8 cellular contexts compared by ENCODE assay signal in the genomic region with DNA sequence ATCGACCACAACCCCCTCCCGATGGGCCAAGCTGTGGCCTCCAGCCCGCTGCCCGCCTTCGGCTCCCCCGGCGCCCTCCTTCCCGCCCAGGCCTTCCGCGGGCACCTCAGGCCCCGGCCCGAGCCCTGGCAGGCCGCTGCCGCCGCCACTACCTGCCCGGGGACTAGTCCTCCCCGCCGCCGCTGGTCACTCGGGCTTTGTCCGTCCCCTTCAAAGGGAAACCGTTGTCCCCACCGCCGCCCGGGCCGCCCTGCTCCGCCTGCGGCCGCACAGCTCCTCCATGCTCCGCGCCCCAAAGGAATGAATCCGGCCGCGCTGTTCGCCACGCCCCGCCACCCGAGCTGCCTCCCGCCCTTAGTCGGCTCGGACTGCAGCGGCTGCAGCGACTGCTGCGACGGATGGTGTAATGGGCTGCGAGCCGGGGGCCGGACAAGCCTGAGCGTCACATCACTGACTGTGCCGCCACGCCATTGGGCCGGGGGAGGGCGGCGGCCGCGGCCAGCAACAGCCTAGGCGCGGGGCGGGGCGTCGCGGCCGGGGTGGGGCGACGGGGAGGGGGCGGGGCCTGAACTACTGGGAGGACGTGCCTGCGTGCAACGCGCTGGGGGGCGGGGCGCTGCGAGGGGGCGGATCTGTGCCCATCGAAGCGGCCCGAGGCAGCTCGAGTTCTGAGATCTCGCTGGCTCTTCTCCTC. TPM values are rescaled to one million over a fixed set of nuclear protein-coding genes. Genes with fewer than 3 reads are reported as not detected.
DNase-seq lines count a peak whose midpoint lies in the region; TF ChIP-seq lines count a peak whose summit lies in the region.

A gene with protein sequence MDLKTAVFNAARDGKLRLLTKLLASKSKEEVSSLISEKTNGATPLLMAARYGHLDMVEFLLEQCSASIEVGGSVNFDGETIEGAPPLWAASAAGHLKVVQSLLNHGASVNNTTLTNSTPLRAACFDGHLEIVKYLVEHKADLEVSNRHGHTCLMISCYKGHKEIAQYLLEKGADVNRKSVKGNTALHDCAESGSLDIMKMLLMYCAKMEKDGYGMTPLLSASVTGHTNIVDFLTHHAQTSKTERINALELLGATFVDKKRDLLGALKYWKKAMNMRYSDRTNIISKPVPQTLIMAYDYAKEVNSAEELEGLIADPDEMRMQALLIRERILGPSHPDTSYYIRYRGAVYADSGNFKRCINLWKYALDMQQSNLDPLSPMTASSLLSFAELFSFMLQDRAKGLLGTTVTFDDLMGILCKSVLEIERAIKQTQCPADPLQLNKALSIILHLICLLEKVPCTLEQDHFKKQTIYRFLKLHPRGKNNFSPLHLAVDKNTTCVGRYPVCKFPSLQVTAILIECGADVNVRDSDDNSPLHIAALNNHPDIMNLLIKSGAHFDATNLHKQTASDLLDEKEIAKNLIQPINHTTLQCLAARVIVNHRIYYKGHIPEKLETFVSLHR (minus strand): TSS at position 405 of the 694 bp plus-strand sequence. CDS start 1,282 bp downstream, outside the sequence.

- H3K27ac Mint-ChIP-seq in H9 (peak within 1 kb of the TSS; percentile 97 to 98 (median 97)), neural crest cell (ENCODE audit: unreplicated experiment) (peak within 1 kb of the TSS; percentile 99)

- H3K36me3 Mint-ChIP-seq in H9 (ENCODE audit: insufficient read depth in 1 of 3, low read depth in 3 of 3), result peaks cover 22 to 40% (median 38%) of the 10 kb centered on the region in 3 experiments
- H3K36me3 Mint-ChIP-seq in neural crest cell (ENCODE audit: low read depth), result peaks cover 16% of the 10 kb centered on the region

- no peak within 1 kb of the TSS for H2BK5ac ChIP-seq in H9 (ENCODE audit: insufficient read length, low read length)

- H4K8ac ChIP-seq in H9 (replicated peaks; ENCODE audit: insufficient read length, low read depth, low read length), result no peak within 1 kb of the TSS

- peaks cover 40% of the 10 kb centered on the region for H3K36me3 ChIP-seq in MG63
- H3K36me3 ChIP-seq in stomach smooth muscle (ENCODE audit: control insufficient read depth in 2 of 2, insufficient read depth in 2 of 2, low read length in 2 of 2), result no peaks in the 10 kb centered on the region

- peaks cover 9% of the 10 kb centered on the region for H3K23me2 ChIP-seq in H9 (ENCODE audit: insufficient read length, low read depth, low read length, poor library complexity, severe bottlenecking)

- H3K27me3 ChIP-seq in H9 (ENCODE audit: insufficient read depth, low read length) (no peaks in the 10 kb centered on the region), MG63 (no peaks in the 10 kb centered on the region), stomach smooth muscle (ENCODE audit: control insufficient read depth in 1 of 2, insufficient read depth in 2 of 2, low read length in 2 of 2) (no peaks in the 10 kb centered on the region)

- peaks cover under 1% of the 10 kb centered on the region for H3K79me1 ChIP-seq in H9 (ENCODE audit: insufficient read depth, low read depth, low read length, poor library complexity, severe bottlenecking)

- no peak within 1 kb of the TSS for H3K56ac ChIP-seq in H9 (ENCODE audit: insufficient read length, low read depth, low read length)

- no peak within 1 kb of the TSS for H3K23ac ChIP-seq in H9 (ENCODE audit: insufficient read length, low read depth, low read length)

- peak within 1 kb of the TSS; percentile 88 for H3K4me3 ChIP-seq in MG63
- peak within 1 kb of the TSS; percentile 83 for H3K4me3 ChIP-seq in fibroblast of villous mesenchyme (ENCODE audit: low read depth, low read length)
- peak within 1 kb of the TSS; percentile 80 to 89 for H3K4me3 ChIP-seq in stomach smooth muscle (ENCODE audit: low read length in 2 of 2)

- no peak within 1 kb of the TSS for H2BK12ac ChIP-seq in H9 (ENCODE audit: insufficient read length, low read depth, low read length)

- no peak within 1 kb of the TSS for H3T11ph ChIP-seq in H9 (ENCODE audit: low read length)

- peak within 1 kb of the TSS; percentile 92 for H2BK120ac ChIP-seq in H9 (ENCODE audit: low read depth, low read length, poor library complexity, severe bottlenecking)

- H3K9me3 ChIP-seq in H9 (ENCODE audit: control insufficient read depth, low read depth, low read length) (no peaks in the 10 kb centered on the region), MG63 (peaks cover 9% of the 10 kb centered on the region), stomach smooth muscle (ENCODE audit: control insufficient read depth in 2 of 2, low read length in 2 of 2) (no peaks in the 10 kb centered on the region)

- H3K14ac ChIP-seq in H9 (ENCODE audit: insufficient read depth, low read length), result peak within 1 kb of the TSS; percentile 91

- H3K27me3 Mint-ChIP-seq in H9 (ENCODE audit: low read depth), result no peaks in the 10 kb centered on the region
- H3K27me3 Mint-ChIP-seq in neural crest cell (ENCODE audit: low read depth), result peaks cover 3% of the 10 kb centered on the region

- no peak within 1 kb of the TSS for H2BK15ac ChIP-seq in H9 (ENCODE audit: low read depth, low read length)

- no peak within 1 kb of the TSS for H4K5ac ChIP-seq in H9 (ENCODE audit: insufficient read length, low read depth, low read length)

- peak within 1 kb of the TSS; percentile 58; the same call in 1 of the 2 replicates for H3K4ac ChIP-seq in H9 (ENCODE audit: low read depth, low read length)

- H2AK5ac ChIP-seq in H9 (ENCODE audit: insufficient read length, low read length), result no peak within 1 kb of the TSS

- H3K4me3 Mint-ChIP-seq in H9 (peak within 1 kb of the TSS; percentile 94 to 99), neural crest cell (peak within 1 kb of the TSS; percentile 99)

- DNase-seq in ELR (ENCODE audit: low read depth) (peak; percentile 97), H9 (peak; percentile 99), MG63 (peak; percentile 100), SHP77 treated with DMSO at 0.1 percent for 48 hours (lab: John Stamatoyannopoulos, UW) (peak; percentile 85), activated gamma-delta T cell (lab: John Stamatoyannopoulos, UW) (peak; percentile 97), fibroblast of villous mesenchyme (ENCODE audit: low read depth) (peak; percentile 98), neural crest cell (ENCODE audit: low read depth, low spot score) (peak; percentile 93)

- no peak within 1 kb of the TSS for H4K91ac ChIP-seq in H9 (ENCODE audit: insufficient read length, low read depth, low read length)

- no CpG with 5 or more reads among the region's 79 CpGs for WGBS in H9 (ENCODE audit: extremely low coverage, insufficient read length, low lambda C conversion rate)

- peak within 1 kb of the TSS; percentile 92 for H3K4me2 ChIP-seq in H9 (ENCODE audit: insufficient read depth, insufficient read length, low read length)

- no peaks in the 10 kb centered on the region; the same call in 1 of the 2 replicates for H3K4me1 ChIP-seq in H9 (ENCODE audit: insufficient read depth, low read length)
- H3K4me1 ChIP-seq in stomach smooth muscle (ENCODE audit: control insufficient read depth, insufficient read depth, low read length), result no peaks in the 10 kb centered on the region

- TF ChIP-seq CTCF in H9 (conservative IDR thresholded peaks at IDR 0.05), result no peak
- no peak for TF ChIP-seq CTCF in fibroblast of villous mesenchyme (IDR thresholded peaks at IDR 0.05; ENCODE audit: insufficient read depth, low read depth, low read length)
- no peak for TF ChIP-seq CTCF in neural crest cell (conservative IDR thresholded peaks at IDR 0.05)

- H3K9me3 Mint-ChIP-seq in H9 (peaks cover 12 to 13% of the 10 kb centered on the region in 2 experiments; a peak in 4 of 5 replicates), neural crest cell (no peaks in the 10 kb centered on the region)

- peaks cover 26% of the 10 kb centered on the region; the same call in 1 of the 2 replicates for H3K79me2 ChIP-seq in H9 (ENCODE audit: insufficient read depth, low read length)

- peak within 1 kb of the TSS; percentile 95 for H3K18ac ChIP-seq in H9 (ENCODE audit: insufficient read length, low read depth, low read length)

- H3K4me1 Mint-ChIP-seq in H9 (peaks cover 41 to 45% of the 10 kb centered on the region in 2 experiments), neural crest cell (peaks cover 39% of the 10 kb centered on the region)

- H3K27ac ChIP-seq in H9 (ENCODE audit: insufficient read length, low read depth, low read length) (peak within 1 kb of the TSS; percentile 41), stomach smooth muscle (ENCODE audit: low read length) (peak within 1 kb of the TSS; percentile 93)

- H3K9ac ChIP-seq in H9 (ENCODE audit: extremely low read depth, insufficient read length, low read length) (peak within 1 kb of the TSS; percentile 90), stomach smooth muscle (ENCODE audit: low read length in 2 of 2) (peak within 1 kb of the TSS; percentile 87 to 93)

- no peaks in the 10 kb centered on the region for H4K20me1 ChIP-seq in H9 (ENCODE audit: control insufficient read depth, insufficient read depth, insufficient read length)

- no peak within 1 kb of the TSS for H2BK20ac ChIP-seq in H9 (ENCODE audit: low read depth, low read length, poor library complexity, severe bottlenecking)

- H2AFZ ChIP-seq in H9 (ENCODE audit: low read length), result no peak within 1 kb of the TSS

RNA-seq across cellular contexts. Expression of the gene that starts here (rescaled TPM):
- total RNA-seq in H9 (2021), result 15.2 and 16.1 TPM in 2 replicates
- 12.4 and 23.6 TPM in 2 replicates for total RNA-seq in MG63 (2014; rRNA removed; shearing (Covaris generic); ENCODE audit: low replicate concordance)
- total RNA-seq in fibroblast of villous mesenchyme, result 11.3 and 17.3 TPM in 2 replicates
- total RNA-seq in neural crest cell, result 16.3 and 17.6 TPM in 2 replicates

Comparison
In these comparisons a context has a peak if more than half of its experiments do, and no peak if none do; other contexts are left out.
1. Peak in every context shown above with its lines: DNase-seq, H3K4me3 ChIP-seq and H3K27ac ChIP-seq.